Comparison of ENCODE assay signal across 8 cellular contexts in genomic region chr19:6362024-6362344, GRCh38. TPM values are rescaled to one million over a fixed set of nuclear protein-coding genes. Genes with fewer than 3 reads are reported as not detected.
DNase-seq lines count a peak whose midpoint lies in the region; ATAC-seq and TF ChIP-seq lines count a peak whose summit lies in the region.

No MANE protein-coding gene starts in this region.

- no peak for TF ChIP-seq POLR2A in gastrocnemius medialis (IDR thresholded peaks at IDR 0.05)

- H3K27ac ChIP-seq in gastrocnemius medialis, result peak overlapping the region; percentile 84 to 88 (median 86)

- ATAC-seq in SK-N-SH treated with all-trans-retinoic acid at 6 μM for 48 hours (peak; percentile 49), gastrocnemius medialis (no peak), GM19455 (IDR thresholded peaks at IDR 0.05; ENCODE audit: unreplicated experiment) (no peak), HG03095 (IDR thresholded peaks at IDR 0.05; ENCODE audit: unreplicated experiment) (no peak)

- in situ Hi-C loops in gastrocnemius medialis (cut with MboI; ENCODE audit: low sequenced_read_pairs in 4 of 4), result no loop called here

- H3K4me3 ChIP-seq in GM12875 (ENCODE audit: low read depth, low read length), result peak overlapping the region; percentile 95
- H3K4me3 ChIP-seq in fibroblast of pulmonary artery (replicated peaks; ENCODE audit: low read depth, low read length), result peak overlapping the region; percentile 81
- H3K4me3 ChIP-seq in gastrocnemius medialis, result peak overlapping the region; percentile 78 to 87 (median 86)

- DNase-seq in fibroblast of pulmonary artery (ENCODE audit: low read depth) (no peak), gastrocnemius medialis (no peak), GM19240 (ENCODE audit: insufficient read length, low spot score) (no peak)
- DNase-seq in stimulated activated CD4-positive, alpha-beta T cell treated with anti-CD3 and anti-CD28 coated beads, Interleukin-1b, Interleukin-23, amount 100 ng/mL, for 48 hours, result no peak

- intact Hi-C loops in gastrocnemius medialis (cut with DNase I; ENCODE audit: low total_unique reads), result loop anchor here (5.0 kb wide), 1 partner anchor 90 kb away; no protein-coding TSS in a partner anchor

- H3K9me3 ChIP-seq in gastrocnemius medialis, result no peaks in the 10 kb centered on the region

- TF ChIP-seq CTCF in GM12875 (IDR thresholded peaks at IDR 0.05; ENCODE audit: borderline replicate concordance, insufficient read depth, low read depth, low read length), result no peak
- TF ChIP-seq CTCF in fibroblast of pulmonary artery (IDR thresholded peaks at IDR 0.05; ENCODE audit: low read length, missing control alignments), result no peak
- no peak for TF ChIP-seq CTCF in gastrocnemius medialis (IDR thresholded peaks at IDR 0.05 in 4 of 5, conservative IDR thresholded peaks at IDR 0.05 in 1 of 5)

- peaks cover 9 to 11% of the 10 kb centered on the region in 2 donors for H3K4me1 ChIP-seq in gastrocnemius medialis

- H3K27me3 ChIP-seq in gastrocnemius medialis, result no peaks in the 10 kb centered on the region

- H3K36me3 ChIP-seq in gastrocnemius medialis, result peaks cover 0 to 36% of the 10 kb centered on the region in 2 donors

TF ChIP-seq in SK-N-SH treated with all-trans-retinoic acid at 6 μM for 48 hours, 23 proteins besides CTCF, POLR2A, EP300 and RAD21:
- TF ChIP-seq OSR1 (CRISPR knock-in tag; IDR thresholded peaks at IDR 0.05), result no peak
- no peak for TF ChIP-seq POU6F1 (CRISPR knock-in tag; IDR thresholded peaks at IDR 0.05; ENCODE audit: borderline replicate concordance, low read depth)
- TF ChIP-seq PATZ1 (CRISPR knock-in tag; IDR thresholded peaks at IDR 0.05; ENCODE audit: borderline replicate concordance), result no peak
- no peak for TF ChIP-seq ZNF70 (CRISPR knock-in tag; IDR thresholded peaks at IDR 0.05)
- TF ChIP-seq, protein P1, sequence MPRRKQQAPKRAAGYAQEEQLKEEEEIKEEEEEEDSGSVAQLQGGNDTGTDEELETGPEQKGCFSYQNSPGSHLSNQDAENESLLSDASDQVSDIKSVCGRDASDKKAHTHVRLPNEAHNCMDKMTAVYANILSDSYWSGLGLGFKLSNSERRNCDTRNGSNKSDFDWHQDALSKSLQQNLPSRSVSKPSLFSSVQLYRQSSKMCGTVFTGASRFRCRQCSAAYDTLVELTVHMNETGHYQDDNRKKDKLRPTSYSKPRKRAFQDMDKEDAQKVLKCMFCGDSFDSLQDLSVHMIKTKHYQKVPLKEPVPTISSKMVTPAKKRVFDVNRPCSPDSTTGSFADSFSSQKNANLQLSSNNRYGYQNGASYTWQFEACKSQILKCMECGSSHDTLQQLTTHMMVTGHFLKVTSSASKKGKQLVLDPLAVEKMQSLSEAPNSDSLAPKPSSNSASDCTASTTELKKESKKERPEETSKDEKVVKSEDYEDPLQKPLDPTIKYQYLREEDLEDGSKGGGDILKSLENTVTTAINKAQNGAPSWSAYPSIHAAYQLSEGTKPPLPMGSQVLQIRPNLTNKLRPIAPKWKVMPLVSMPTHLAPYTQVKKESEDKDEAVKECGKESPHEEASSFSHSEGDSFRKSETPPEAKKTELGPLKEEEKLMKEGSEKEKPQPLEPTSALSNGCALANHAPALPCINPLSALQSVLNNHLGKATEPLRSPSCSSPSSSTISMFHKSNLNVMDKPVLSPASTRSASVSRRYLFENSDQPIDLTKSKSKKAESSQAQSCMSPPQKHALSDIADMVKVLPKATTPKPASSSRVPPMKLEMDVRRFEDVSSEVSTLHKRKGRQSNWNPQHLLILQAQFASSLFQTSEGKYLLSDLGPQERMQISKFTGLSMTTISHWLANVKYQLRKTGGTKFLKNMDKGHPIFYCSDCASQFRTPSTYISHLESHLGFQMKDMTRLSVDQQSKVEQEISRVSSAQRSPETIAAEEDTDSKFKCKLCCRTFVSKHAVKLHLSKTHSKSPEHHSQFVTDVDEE (CRISPR knock-in tag; IDR thresholded peaks at IDR 0.05), result no peak
- TF ChIP-seq SNAI2 (CRISPR knock-in tag; IDR thresholded peaks at IDR 0.05), result no peak
- no peak for TF ChIP-seq CSRNP3 (CRISPR knock-in tag; IDR thresholded peaks at IDR 0.05)
- no peak for TF ChIP-seq RARB (CRISPR knock-in tag; IDR thresholded peaks at IDR 0.05)
- TF ChIP-seq ARNTL (CRISPR knock-in tag; IDR thresholded peaks at IDR 0.05; ENCODE audit: borderline replicate concordance, low read depth), result no peak
- TF ChIP-seq ZFP30 (CRISPR knock-in tag; IDR thresholded peaks at IDR 0.05), result no peak
- no peak for TF ChIP-seq ESRRG (CRISPR knock-in tag; IDR thresholded peaks at IDR 0.05)
- no peak for TF ChIP-seq BACH2 (CRISPR knock-in tag; IDR thresholded peaks at IDR 0.05; ENCODE audit: borderline replicate concordance)
- no peak for TF ChIP-seq ISL1 (CRISPR knock-in tag; IDR thresholded peaks at IDR 0.05)
- no peak for TF ChIP-seq TOX (CRISPR knock-in tag; IDR thresholded peaks at IDR 0.05; ENCODE audit: borderline replicate concordance)
TF ChIP-seq in SK-N-SH treated with all-trans-retinoic acid at 6 μM for 48 hours: peak in this region for 0.

RNA-seq across cellular contexts. Expression of gene CLPP, which starts 0.7 kb away (rescaled TPM):
- 100 to 1,000 TPM; 143 to 168 (median 163) TPM for total RNA-seq in gastrocnemius medialis

RNA-seq across cellular contexts. Expression of gene ALKBH7, which starts 10.6 kb away (rescaled TPM):
- 100 to 1,000 TPM in 1 of 4 donors, 10 to 100 TPM in 3; 42.2 to 112 (median 90.4) TPM for total RNA-seq in gastrocnemius medialis

RNA-seq across cellular contexts. Expression of gene PSPN, which starts 13.7 kb away (rescaled TPM):
- under 1 TPM; 0.15 to 0.75 (median 0.43) TPM for total RNA-seq in gastrocnemius medialis

RNA-seq across cellular contexts. Expression of gene ACER1, which starts 28.6 kb away (rescaled TPM):
- not detected for total RNA-seq in gastrocnemius medialis

RNA-seq across cellular contexts. Expression of gene GTF2F1, which starts 31.0 kb away (rescaled TPM):
- total RNA-seq in gastrocnemius medialis, result 10 to 100 TPM; 11.4 to 34.8 (median 22.4) TPM
